9 cellular contexts compared by ENCODE assay signal in the genomic region with DNA sequence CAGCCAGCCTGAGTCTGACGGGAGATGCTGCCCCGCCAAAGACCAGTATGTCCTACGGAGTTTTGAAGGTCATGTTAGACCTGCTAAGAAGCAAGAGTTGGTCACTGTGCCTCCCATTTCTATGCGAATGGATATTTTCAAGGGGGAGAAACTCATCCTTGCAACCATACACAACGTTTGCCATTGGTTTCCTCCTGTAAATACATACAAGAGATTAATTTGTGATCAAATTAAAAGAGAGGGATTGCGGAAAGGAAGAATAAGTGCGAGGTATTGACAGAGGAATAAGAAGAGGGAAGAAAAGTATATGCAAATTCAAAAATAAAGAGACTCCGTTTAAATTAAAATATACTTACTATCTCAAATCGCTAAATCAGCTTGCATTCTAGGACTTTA. TPM values are rescaled to one million over a fixed set of nuclear protein-coding genes. Genes with fewer than 3 reads are reported as not detected.
DNase-seq lines count a peak whose midpoint lies in the region; FAIRE-seq and TF ChIP-seq lines count a peak whose summit lies in the region.
"Had no signal": no experiment of that assay in that cellular context is flagged by ENCODE, and none has a peak within 500 bp of the region (broad histone marks: within the 10 kb centered on the region; RNA-seq: fewer than 3 reads in every experiment).

No MANE protein-coding gene starts in this region.

- dilution Hi-C loops in keratinocyte (cut with MboI; ENCODE audit: extremely low pct_ligation_motif_present, low sequenced_read_pairs), result no loop called here

- H3K4me3 Mint-ChIP-seq in activated CD4-positive, alpha-beta T cell treated with anti-CD3 and anti-CD28 coated beads, Interleukin-2, amount 10 ng/mL, durations not matched to agents 7 days and 5 days, result peak overlapping the region; percentile 77
- peak overlapping the region; percentile 84 for H3K4me3 Mint-ChIP-seq in activated T-helper 1 cell treated with anti-CD3 and anti-CD28 coated beads, Interleukin-12 subunit alpha, Interleukin-12 subunit beta, Interleukin-2, Interleukin-4 antibody, amounts not matched to agents 30 ng/mL and 10 ng/mL and 1 ng/mL, durations not matched to agents 14 hours and 24 hours and 36 hours

- H4K20me1 ChIP-seq in keratinocyte (ENCODE audit: control insufficient read depth, extremely low read depth, insufficient read depth, low read length), result no peaks in the 10 kb centered on the region

- no peak overlapping the region for H3K9ac ChIP-seq in keratinocyte (ENCODE audit: control insufficient read depth, extremely low read depth, insufficient read depth, low read length)

- no peaks in the 10 kb centered on the region for H3K36me3 ChIP-seq in keratinocyte (ENCODE audit: control insufficient read depth in 2 of 2, extremely low read depth in 1 of 2, insufficient read depth in 2 of 2, low read length in 2 of 2)
- no peaks in the 10 kb centered on the region for H3K36me3 ChIP-seq in stomach
- no peaks in the 10 kb centered on the region for H3K36me3 ChIP-seq in spleen

- FAIRE-seq in keratinocyte (lab: Jason Lieb, UNC), result no peak

- H3K27ac ChIP-seq in keratinocyte (ENCODE audit: control insufficient read depth, insufficient read depth, low read length) (no peak overlapping the region), stomach (no peak overlapping the region), substantia nigra (ENCODE audit: low read depth, low read length, poor library complexity, severe bottlenecking) (no peak overlapping the region), spleen (no peak overlapping the region)

- no peak overlapping the region for H2AFZ ChIP-seq in keratinocyte (ENCODE audit: control insufficient read depth, low read length)

- H3K27ac Mint-ChIP-seq in activated CD4-positive, alpha-beta T cell treated with anti-CD3 and anti-CD28 coated beads, Interleukin-2, amount 10 ng/mL, durations not matched to agents 7 days and 5 days, result no peak overlapping the region
- peak overlapping the region; percentile 46 for H3K27ac Mint-ChIP-seq in activated T-helper 1 cell treated with anti-CD3 and anti-CD28 coated beads, Interleukin-12 subunit alpha, Interleukin-12 subunit beta, Interleukin-2, Interleukin-4 antibody, amounts not matched to agents 30 ng/mL and 10 ng/mL and 1 ng/mL, durations not matched to agents 14 hours and 24 hours and 36 hours

- TF ChIP-seq CTCF in keratinocyte (optimal IDR thresholded peaks at IDR 0.05 in 1 of 3, IDR thresholded peaks at IDR 0.05 in 1 of 3, conservative IDR thresholded peaks at IDR 0.05 in 1 of 3; ENCODE audit: extremely low read depth in 1 of 3, insufficient read depth in 2 of 3, low read length in 3 of 3) (no peak), stomach (IDR thresholded peaks at IDR 0.05) (no peak), spleen (IDR thresholded peaks at IDR 0.05 in 8 of 11, conservative IDR thresholded peaks at IDR 0.05 in 3 of 11) (no peak)

- H3K79me2 ChIP-seq in keratinocyte (ENCODE audit: control insufficient read depth, insufficient read depth, low read length), result no peaks in the 10 kb centered on the region

- H3K27me3 Mint-ChIP-seq in activated CD4-positive, alpha-beta T cell treated with anti-CD3 and anti-CD28 coated beads, Interleukin-2, amount 10 ng/mL, durations not matched to agents 7 days and 5 days, result peaks cover 58% of the 10 kb centered on the region
- peaks cover 59% of the 10 kb centered on the region for H3K27me3 Mint-ChIP-seq in activated T-helper 1 cell treated with anti-CD3 and anti-CD28 coated beads, Interleukin-12 subunit alpha, Interleukin-12 subunit beta, Interleukin-2, Interleukin-4 antibody, amounts not matched to agents 30 ng/mL and 10 ng/mL and 1 ng/mL, durations not matched to agents 14 hours and 24 hours and 36 hours (ENCODE audit: insufficient read depth)

- H3K4me3 ChIP-seq in keratinocyte (ENCODE audit: control insufficient read depth in 2 of 3, extremely low read depth in 1 of 3, insufficient read depth in 2 of 3, low read depth in 1 of 3, low read length in 3 of 3) (peak overlapping the region in 1 of 3 experiments; percentile 62), stomach (peak overlapping the region; percentile 65 to 79 (median 74)), spleen (peak overlapping the region in 4 of 8 donors; percentile 55 to 81 (median 60))

- no peak for TF ChIP-seq EP300 in stomach (IDR thresholded peaks at IDR 0.05)

- POLR2A ChIA-PET in activated CD4-positive, alpha-beta T cell treated with anti-CD3 and anti-CD28 coated beads, Interleukin-2, amount 10 ng/mL, durations not matched to agents 7 days and 5 days (lab: Charles Lee), result no interaction called here

- intact Hi-C loops in activated T-helper 1 cell treated with anti-CD3 and anti-CD28 coated beads, Interleukin-12 subunit alpha, Interleukin-12 subunit beta, Interleukin-2, Interleukin-4 antibody, amounts not matched to agents 30 ng/mL and 10 ng/mL and 1 ng/mL, durations not matched to agents 14 hours and 24 hours and 36 hours (cut with micrococcal nuclease), result loop anchor here (2.0 to 10.0 kb wide), 4 partner anchors 35 to 272 kb away; a partner anchor contains a TSS
- intact Hi-C loops in stomach (cut with DNase I; ENCODE audit: low total_unique reads) (no loop called here), spleen (cut with DNase I; ENCODE audit: low total_unique reads) (no loop called here)

- H3K27me3 ChIP-seq in keratinocyte (ENCODE audit: control insufficient read depth, extremely low read depth, insufficient read depth, low read length) (peaks cover 59% of the 10 kb centered on the region), stomach (peaks cover 0 to 45% (median 21%) of the 10 kb centered on the region in 3 donors), spleen (replicated peaks in 1 of 7) (peaks cover 0 to 58% (median 32%) of the 10 kb centered on the region in 7 donors)

- peaks cover 17% of the 10 kb centered on the region for H3K4me1 ChIP-seq in keratinocyte (ENCODE audit: control insufficient read depth, extremely low read depth, insufficient read depth, low read length)
- peaks cover 20 to 28% (median 23%) of the 10 kb centered on the region in 4 donors for H3K4me1 ChIP-seq in stomach
- peaks cover 0 to 33% (median 26%) of the 10 kb centered on the region in 6 donors for H3K4me1 ChIP-seq in spleen

- H3K9me1 ChIP-seq in keratinocyte (ENCODE audit: control insufficient read depth, extremely low read depth, insufficient read depth, low read length), result no peaks in the 10 kb centered on the region

- H3K36me3 Mint-ChIP-seq in activated CD4-positive, alpha-beta T cell treated with anti-CD3 and anti-CD28 coated beads, Interleukin-2, amount 10 ng/mL, durations not matched to agents 7 days and 5 days (ENCODE audit: low read depth), result no peaks in the 10 kb centered on the region
- no peaks in the 10 kb centered on the region for H3K36me3 Mint-ChIP-seq in activated T-helper 1 cell treated with anti-CD3 and anti-CD28 coated beads, Interleukin-12 subunit alpha, Interleukin-12 subunit beta, Interleukin-2, Interleukin-4 antibody, amounts not matched to agents 30 ng/mL and 10 ng/mL and 1 ng/mL, durations not matched to agents 14 hours and 24 hours and 36 hours (ENCODE audit: low read depth)

- no peaks in the 10 kb centered on the region for H3K9me3 ChIP-seq in keratinocyte (ENCODE audit: control insufficient read depth, low read depth, low read length)
- H3K9me3 ChIP-seq in stomach, result no peaks in the 10 kb centered on the region
- H3K9me3 ChIP-seq in spleen, result no peaks in the 10 kb centered on the region

- H3K9me3 Mint-ChIP-seq in activated CD4-positive, alpha-beta T cell treated with anti-CD3 and anti-CD28 coated beads, Interleukin-2, amount 10 ng/mL, durations not matched to agents 7 days and 5 days, result no peaks in the 10 kb centered on the region
- no peaks in the 10 kb centered on the region for H3K9me3 Mint-ChIP-seq in activated T-helper 1 cell treated with anti-CD3 and anti-CD28 coated beads, Interleukin-12 subunit alpha, Interleukin-12 subunit beta, Interleukin-2, Interleukin-4 antibody, amounts not matched to agents 30 ng/mL and 10 ng/mL and 1 ng/mL, durations not matched to agents 14 hours and 24 hours and 36 hours

- TF ChIP-seq POLR2A in stomach (IDR thresholded peaks at IDR 0.05) (no peak), spleen (IDR thresholded peaks at IDR 0.05) (no peak)

- no peak for DNase-seq in activated CD4-positive, alpha-beta T cell treated with anti-CD3 and anti-CD28 coated beads, Interleukin-2, amount 10 ng/mL, durations not matched to agents 7 days and 5 days
- DNase-seq in activated CD4-positive, alpha-beta T cell treated with anti-CD3 and anti-CD28 coated beads, Interleukin-2, amount 50 U/mL, for 4 hours, result no peak
- no peak for DNase-seq in activated T-helper 1 cell treated with anti-CD3 and anti-CD28 coated beads, Interleukin-12 subunit alpha, Interleukin-12 subunit beta, Interleukin-2, Interleukin-4 antibody, amounts not matched to agents 30 ng/mL and 10 ng/mL and 1 ng/mL, durations not matched to agents 14 hours and 24 hours and 36 hours (ENCODE audit: low spot score)
- no peak for DNase-seq in keratinocyte (ENCODE audit: low read depth, low spot score)
- no peak for DNase-seq in stomach
- DNase-seq in substantia nigra (lab: John Stamatoyannopoulos, UW), result no peak
- DNase-seq in NOMO-1 treated with DMSO at 0.1 percent for 48 hours (lab: John Stamatoyannopoulos, UW; ENCODE audit: unreplicated experiment), result no peak
- DNase-seq in spleen, result no peak
- DNase-seq: NCI-H345 had no signal

- 28 to 34% (median 33%) methylated on average over 9 of the region's 9 CpGs for WGBS in stomach, 5 donors
- 30 to 37% (median 36%) methylated on average over 9 of the region's 9 CpGs for WGBS in spleen, 5 donors

- peaks cover 14% of the 10 kb centered on the region for H3K4me1 Mint-ChIP-seq in activated CD4-positive, alpha-beta T cell treated with anti-CD3 and anti-CD28 coated beads, Interleukin-2, amount 10 ng/mL, durations not matched to agents 7 days and 5 days
- H3K4me1 Mint-ChIP-seq in activated T-helper 1 cell treated with anti-CD3 and anti-CD28 coated beads, Interleukin-12 subunit alpha, Interleukin-12 subunit beta, Interleukin-2, Interleukin-4 antibody, amounts not matched to agents 30 ng/mL and 10 ng/mL and 1 ng/mL, durations not matched to agents 14 hours and 24 hours and 36 hours (ENCODE audit: low read depth), result peaks cover 18% of the 10 kb centered on the region

- H3K4me2 ChIP-seq in keratinocyte (ENCODE audit: control insufficient read depth, extremely low read depth, insufficient read depth, low read depth, low read length), result peak overlapping the region; percentile 87

- CTCF ChIA-PET in activated CD4-positive, alpha-beta T cell treated with anti-CD3 and anti-CD28 coated beads, Interleukin-2, amount 10 ng/mL, durations not matched to agents 7 days and 5 days (lab: Charles Lee), result no interaction called here

RNA-seq across cellular contexts. Expression of a gene that starts 0.8 kb away (rescaled TPM):
- under 1 TPM; 0.12 to 0.21 TPM for total RNA-seq in activated CD4-positive, alpha-beta T cell treated with anti-CD3 and anti-CD28 coated beads, Interleukin-2, amount 10 ng/mL, durations not matched to agents 7 days and 5 days
- 0.39 and 0.83 TPM in 2 replicates for total RNA-seq in activated T-helper 1 cell treated with anti-CD3 and anti-CD28 coated beads, Interleukin-12 subunit alpha, Interleukin-12 subunit beta, Interleukin-2, Interleukin-4 antibody, amounts not matched to agents 30 ng/mL and 10 ng/mL and 1 ng/mL, durations not matched to agents 14 hours and 24 hours and 36 hours
- polyA plus RNA-seq in keratinocyte (0.08 to 0.82 TPM (median 0.30 TPM) in 3 replicates), stomach (1 to 10 TPM in 1 of 3 donors, under 1 TPM in 2; 0.31 to 1.5 (median 0.44) TPM), spleen (under 1 TPM; 0.14 to 0.52 (median 0.42) TPM)
- 0.26 TPM for polyA plus RNA-seq in keratinocyte (2011; ENCODE audit: low read depth)
- 0.01 and 0.07 TPM in 2 replicates for polyA plus RNA-seq in keratinocyte (2011; cell fraction: cytosol; rRNA removed)
- 0.55 and 1.4 TPM in 2 replicates for polyA plus RNA-seq in keratinocyte (2011; cell fraction: nucleus; rRNA removed)
- 0.28 TPM in 1 of 2 replicates, not detected in the other for polyA plus RNA-seq in keratinocyte (2012; ENCODE audit: low replicate concordance)
- polyA minus RNA-seq in keratinocyte, result 2.0 to 3.1 TPM in 2 of 3 replicates, not detected in the other
- polyA minus RNA-seq in keratinocyte (2011; cell fraction: cytosol; rRNA and poly(A)+ RNA removed), result 2.1 TPM
- 0.53 and 2.8 TPM in 2 replicates for polyA minus RNA-seq in keratinocyte (2011; cell fraction: nucleus; rRNA and poly(A)+ RNA removed)
- total RNA-seq in stomach (1 to 10 TPM in 3 of 5 donors, under 1 TPM in 2; under 0.01 to 6.4 (median 4.3) TPM), spleen (1 to 10 TPM; 1.3 to 5.1 (median 2.3) TPM)
